In genomic region chr22:41943661-41944209, GRCh38 we compare ENCODE assay signal across 12 cellular contexts. TPM values are rescaled to one million over a fixed set of nuclear protein-coding genes. Genes with fewer than 3 reads are reported as not detected.
DNase-seq lines count a peak whose midpoint lies in the region; ATAC-seq and TF ChIP-seq lines count a peak whose summit lies in the region.
"Had no signal": no experiment of that assay in that cellular context is flagged by ENCODE, and none has a peak within 500 bp of the region (broad histone marks: within the 10 kb centered on the region; RNA-seq: fewer than 3 reads in every experiment).

No MANE protein-coding gene starts in this region.

- H3K9me3 Mint-ChIP-seq in CD4-positive, CD25-positive, alpha-beta regulatory T cell = no peaks in the 10 kb centered on the region
- H3K9me3 Mint-ChIP-seq in H9 (no peaks in the 10 kb centered on the region; a peak in 1 of 5 replicates), memory B cell (no peaks in the 10 kb centered on the region)
- no peaks in the 10 kb centered on the region for H3K9me3 Mint-ChIP-seq in activated T-helper 2 cell treated with anti-CD3 and anti-CD28 coated beads, Interferon-gamma antibody, Interleukin-2, Interleukin-4, amounts not matched to agents 10 μg/mL and 5 μg/mL and 100 μg/mL, durations not matched to agents 14 hours and 24 hours and 36 hours

- H3K36me3 Mint-ChIP-seq in CD4-positive, CD25-positive, alpha-beta regulatory T cell = no peaks in the 10 kb centered on the region
- H3K36me3 Mint-ChIP-seq in H9 (ENCODE audit: insufficient read depth in 1 of 3, low read depth in 3 of 3) (peaks cover 49 to 64% (median 62%) of the 10 kb centered on the region in 3 experiments; a peak in 6 of 7 replicates), memory B cell (no peaks in the 10 kb centered on the region)
- peaks cover 63% of the 10 kb centered on the region for H3K36me3 Mint-ChIP-seq in activated T-helper 2 cell treated with anti-CD3 and anti-CD28 coated beads, Interferon-gamma antibody, Interleukin-2, Interleukin-4, amounts not matched to agents 10 μg/mL and 5 μg/mL and 100 μg/mL, durations not matched to agents 14 hours and 24 hours and 36 hours (ENCODE audit: low read depth)

- no peaks in the 10 kb centered on the region for H3K27me3 ChIP-seq in CD4-positive, CD25-positive, alpha-beta regulatory T cell (ENCODE audit: control insufficient read depth, insufficient read depth, low read length)
- H3K27me3 ChIP-seq in H9 (ENCODE audit: insufficient read depth, low read length) (no peaks in the 10 kb centered on the region), dorsolateral prefrontal cortex (no peaks in the 10 kb centered on the region), WERI-Rb-1 (ENCODE audit: insufficient read depth, low read depth, severe bottlenecking) (no peaks in the 10 kb centered on the region)

- H3K4me1 ChIP-seq in CD4-positive, CD25-positive, alpha-beta regulatory T cell (ENCODE audit: control insufficient read depth, insufficient read depth, low read length, poor library complexity, severe bottlenecking) = peaks cover 45% of the 10 kb centered on the region
- peaks cover 3% of the 10 kb centered on the region; the same call in 1 of the 2 replicates for H3K4me1 ChIP-seq in H9 (ENCODE audit: insufficient read depth, low read length)

- H3K4me2 ChIP-seq in H9 (ENCODE audit: insufficient read depth, insufficient read length, low read length) = no peak overlapping the region

- no peaks in the 10 kb centered on the region for H3K79me1 ChIP-seq in H9 (ENCODE audit: insufficient read depth, low read depth, low read length, poor library complexity, severe bottlenecking)

- DNase-seq in CD4-positive, CD25-positive, alpha-beta regulatory T cell = no peak
- DNase-seq in H9 (no peak), memory B cell (ENCODE audit: low spot score in 2 of 2) (no peak), dorsolateral prefrontal cortex (no peak), GF-D8 (lab: John Stamatoyannopoulos, UW) (no peak), WERI-Rb-1 (no peak), SK-N-DZ (ENCODE audit: low spot score) (no peak)
- DNase-seq in activated T-helper 2 cell treated with anti-CD3 and anti-CD28 coated beads, Interferon-gamma antibody, Interleukin-2, Interleukin-4, amounts not matched to agents 10 μg/mL and 5 μg/mL and 100 μg/mL, durations not matched to agents 14 hours and 24 hours and 36 hours (ENCODE audit: low spot score) = no peak
- DNase-seq: hippocampal formation had no signal

- no peak overlapping the region for H4K8ac ChIP-seq in H9 (replicated peaks; ENCODE audit: insufficient read length, low read depth, low read length)

- H3K23me2 ChIP-seq in H9 (ENCODE audit: insufficient read length, low read depth, low read length, poor library complexity, severe bottlenecking) = peaks cover 9% of the 10 kb centered on the region

- H2BK5ac ChIP-seq in H9 (ENCODE audit: insufficient read length, low read length) = no peak overlapping the region

- peaks cover 4% of the 10 kb centered on the region for H3K27me3 Mint-ChIP-seq in CD4-positive, CD25-positive, alpha-beta regulatory T cell
- no peaks in the 10 kb centered on the region; the same call in 1 of the 2 replicates for H3K27me3 Mint-ChIP-seq in H9 (ENCODE audit: low read depth)
- H3K27me3 Mint-ChIP-seq in activated T-helper 2 cell treated with anti-CD3 and anti-CD28 coated beads, Interferon-gamma antibody, Interleukin-2, Interleukin-4, amounts not matched to agents 10 μg/mL and 5 μg/mL and 100 μg/mL, durations not matched to agents 14 hours and 24 hours and 36 hours (ENCODE audit: low read depth) = no peaks in the 10 kb centered on the region
- H3K27me3 Mint-ChIP-seq in memory B cell = no peaks in the 10 kb centered on the region

- H3K9ac ChIP-seq in H9 (ENCODE audit: extremely low read depth, insufficient read length, low read length) = no peak overlapping the region

- H3K9me3 ChIP-seq in CD4-positive, CD25-positive, alpha-beta regulatory T cell (ENCODE audit: control insufficient read depth in 2 of 2, low read length in 2 of 2) = no peaks in the 10 kb centered on the region
- no peaks in the 10 kb centered on the region for H3K9me3 ChIP-seq in H9 (ENCODE audit: control insufficient read depth, low read depth, low read length)
- H3K9me3 ChIP-seq in WERI-Rb-1 (ENCODE audit: severe bottlenecking) = no peaks in the 10 kb centered on the region

- peaks cover 2% of the 10 kb centered on the region for H4K20me1 ChIP-seq in H9 (ENCODE audit: control insufficient read depth, insufficient read depth, insufficient read length)

- H3T11ph ChIP-seq in H9 (ENCODE audit: low read length) = no peak overlapping the region

- H3K18ac ChIP-seq in H9 (ENCODE audit: insufficient read length, low read depth, low read length) = no peak overlapping the region

- peak overlapping the region; percentile 10 for H3K27ac ChIP-seq in CD4-positive, CD25-positive, alpha-beta regulatory T cell (ENCODE audit: insufficient read depth, low read length, poor library complexity, severe bottlenecking)
- H3K27ac ChIP-seq in H9 (ENCODE audit: insufficient read length, low read depth, low read length) (no peak overlapping the region), dorsolateral prefrontal cortex (no peak overlapping the region), WERI-Rb-1 (no peak overlapping the region)
- H3K27ac ChIP-seq: SK-N-MC had no signal

- H4K91ac ChIP-seq in H9 (ENCODE audit: insufficient read length, low read depth, low read length) = no peak overlapping the region

- H3K36me3 ChIP-seq in CD4-positive, CD25-positive, alpha-beta regulatory T cell (ENCODE audit: control insufficient read depth, insufficient read depth, low read length) = no peaks in the 10 kb centered on the region
- H3K36me3 ChIP-seq in WERI-Rb-1 = peaks cover 73% of the 10 kb centered on the region

- ATAC-seq in CD4-positive, CD25-positive, alpha-beta regulatory T cell (ENCODE audit: low read depth in 2 of 2) = no peak
- ATAC-seq in memory B cell (ENCODE audit: low read depth) = no peak

- no peak overlapping the region for H2BK120ac ChIP-seq in H9 (ENCODE audit: low read depth, low read length, poor library complexity, severe bottlenecking)

- no peak overlapping the region for H3K23ac ChIP-seq in H9 (ENCODE audit: insufficient read length, low read depth, low read length)

- no peak overlapping the region for H2AK5ac ChIP-seq in H9 (ENCODE audit: insufficient read length, low read length)

- no CpG with 5 or more reads among the region's 9 CpGs for WGBS in H9 (ENCODE audit: extremely low coverage, insufficient read length, low lambda C conversion rate)

- no peak overlapping the region for H3K56ac ChIP-seq in H9 (ENCODE audit: insufficient read length, low read depth, low read length)

- H3K4me3 Mint-ChIP-seq in CD4-positive, CD25-positive, alpha-beta regulatory T cell = peak overlapping the region in 3 of 4 donors; percentile 7 to 77 (median 66)
- peak overlapping the region; percentile 30 to 46; a peak in 3 of 5 replicates for H3K4me3 Mint-ChIP-seq in H9
- peak overlapping the region; percentile 57 for H3K4me3 Mint-ChIP-seq in activated T-helper 2 cell treated with anti-CD3 and anti-CD28 coated beads, Interferon-gamma antibody, Interleukin-2, Interleukin-4, amounts not matched to agents 10 μg/mL and 5 μg/mL and 100 μg/mL, durations not matched to agents 14 hours and 24 hours and 36 hours (ENCODE audit: low read depth)
- no peak overlapping the region for H3K4me3 Mint-ChIP-seq in memory B cell

- no peak overlapping the region for H2AFZ ChIP-seq in H9 (ENCODE audit: low read length)

- no peak overlapping the region for H2BK20ac ChIP-seq in H9 (ENCODE audit: low read depth, low read length, poor library complexity, severe bottlenecking)

- H4K5ac ChIP-seq in H9 (ENCODE audit: insufficient read length, low read depth, low read length) = no peak overlapping the region

- TF ChIP-seq CTCF in H9 (conservative IDR thresholded peaks at IDR 0.05) (no peak), dorsolateral prefrontal cortex (IDR thresholded peaks at IDR 0.05 in 54 of 56, conservative IDR thresholded peaks at IDR 0.05 in 2 of 56; ENCODE audit: low read depth in 1 of 56, partially characterized antibody in 56 of 56) (no peak), WERI-Rb-1 (IDR thresholded peaks at IDR 0.05; ENCODE audit: low read depth, low read length) (no peak)

- intact Hi-C loops in activated T-helper 2 cell treated with anti-CD3 and anti-CD28 coated beads, Interferon-gamma antibody, Interleukin-2, Interleukin-4, amounts not matched to agents 10 μg/mL and 5 μg/mL and 100 μg/mL, durations not matched to agents 14 hours and 24 hours and 36 hours (cut with micrococcal nuclease) = no loop called here
- intact Hi-C loops in dorsolateral prefrontal cortex (cut with DNase I) = loop anchor here in 1 of 2 donors (5.0 kb wide), 2 partner anchors 196 to 246 kb away; partner anchors contain the start of gene MEI1

- peaks cover 9 to 62% (median 42%) of the 10 kb centered on the region in 4 donors for H3K4me1 Mint-ChIP-seq in CD4-positive, CD25-positive, alpha-beta regulatory T cell
- H3K4me1 Mint-ChIP-seq in H9 (peaks cover 24 to 31% of the 10 kb centered on the region in 2 experiments), memory B cell (peaks cover 34% of the 10 kb centered on the region)
- H3K4me1 Mint-ChIP-seq in activated T-helper 2 cell treated with anti-CD3 and anti-CD28 coated beads, Interferon-gamma antibody, Interleukin-2, Interleukin-4, amounts not matched to agents 10 μg/mL and 5 μg/mL and 100 μg/mL, durations not matched to agents 14 hours and 24 hours and 36 hours (ENCODE audit: low read depth) = peaks cover 52% of the 10 kb centered on the region

- no peaks in the 10 kb centered on the region; the same call in 1 of the 2 replicates for H3K79me2 ChIP-seq in H9 (ENCODE audit: insufficient read depth, low read length)

- peak overlapping the region in 2 of 3 donors; percentile 57 to 81 for H3K27ac Mint-ChIP-seq in CD4-positive, CD25-positive, alpha-beta regulatory T cell
- H3K27ac Mint-ChIP-seq in H9 (no peak overlapping the region; a peak in 1 of 7 replicates), memory B cell (peak overlapping the region; percentile 3)
- H3K27ac Mint-ChIP-seq in activated T-helper 2 cell treated with anti-CD3 and anti-CD28 coated beads, Interferon-gamma antibody, Interleukin-2, Interleukin-4, amounts not matched to agents 10 μg/mL and 5 μg/mL and 100 μg/mL, durations not matched to agents 14 hours and 24 hours and 36 hours = peak overlapping the region; percentile 92

- no peak overlapping the region for H3K14ac ChIP-seq in H9 (ENCODE audit: insufficient read depth, low read length)

- no peak overlapping the region for H3K4me3 ChIP-seq in CD4-positive, CD25-positive, alpha-beta regulatory T cell (ENCODE audit: low read depth, low read length)
- H3K4me3 ChIP-seq in dorsolateral prefrontal cortex (no peak overlapping the region), WERI-Rb-1 (ENCODE audit: low read depth, low read length) (no peak overlapping the region)
- H3K4me3 ChIP-seq: SK-N-MC, skin epidermis had no signal

- H2BK15ac ChIP-seq in H9 (ENCODE audit: low read depth, low read length) = no peak overlapping the region

- H2BK12ac ChIP-seq in H9 (ENCODE audit: insufficient read length, low read depth, low read length) = no peak overlapping the region

- H3K4ac ChIP-seq in H9 (ENCODE audit: low read depth, low read length) = no peak overlapping the region

RNA-seq across cellular contexts. Expression of gene CENPM, which starts 3.2 kb away (rescaled TPM):
- 33.9 TPM for total RNA-seq in CD4-positive, CD25-positive, alpha-beta regulatory T cell
- polyA plus RNA-seq in CD4-positive, CD25-positive, alpha-beta regulatory T cell = 10 to 100 TPM; 52.9 to 75.7 (median 65.8) TPM
- total RNA-seq in H9 (2021) = 36.5 and 37.2 TPM in 2 replicates
- total RNA-seq in activated T-helper 2 cell treated with anti-CD3 and anti-CD28 coated beads, Interferon-gamma antibody, Interleukin-2, Interleukin-4, amounts not matched to agents 10 μg/mL and 5 μg/mL and 100 μg/mL, durations not matched to agents 14 hours and 24 hours and 36 hours = 58.6 and 59.3 TPM in 2 replicates
- 1 to 10 TPM in 53 of 120 experiments, under 1 TPM in 26, not detected in 41; 0.49 to 3.3 (median 1.4) TPM for total RNA-seq in dorsolateral prefrontal cortex
- 65.8 and 72.3 TPM in 2 replicates for polyA plus RNA-seq in SK-N-DZ (2014; cell fraction: cytosol; rRNA removed)
- 75.6 and 76.1 TPM in 2 replicates for polyA plus RNA-seq in SK-N-DZ (2014; cell fraction: nucleus; rRNA removed)

RNA-seq across cellular contexts. Expression of gene TNFRSF13C, which starts 17.1 kb away (rescaled TPM):
- total RNA-seq in CD4-positive, CD25-positive, alpha-beta regulatory T cell = 10.1 TPM
- polyA plus RNA-seq in CD4-positive, CD25-positive, alpha-beta regulatory T cell = 1 to 10 TPM; 1.2 to 3.6 (median 2.0) TPM
- total RNA-seq in H9 (2021) (1.6 and 1.9 TPM in 2 replicates), dorsolateral prefrontal cortex (1 to 10 TPM in 78 of 120 experiments, under 1 TPM in 42; 0.13 to 5.8 (median 1.2) TPM)
- 2.7 and 3.1 TPM in 2 replicates for total RNA-seq in activated T-helper 2 cell treated with anti-CD3 and anti-CD28 coated beads, Interferon-gamma antibody, Interleukin-2, Interleukin-4, amounts not matched to agents 10 μg/mL and 5 μg/mL and 100 μg/mL, durations not matched to agents 14 hours and 24 hours and 36 hours
- polyA plus RNA-seq in SK-N-DZ (2014; cell fraction: cytosol; rRNA removed) = 0.21 and 0.69 TPM in 2 replicates
- polyA plus RNA-seq in SK-N-DZ (2014; cell fraction: nucleus; rRNA removed) = 1.1 and 1.2 TPM in 2 replicates

RNA-seq across cellular contexts. Expression of gene SEPTIN3, which starts 25.5 kb away (rescaled TPM):
- total RNA-seq in CD4-positive, CD25-positive, alpha-beta regulatory T cell = 0.67 TPM
- polyA plus RNA-seq in CD4-positive, CD25-positive, alpha-beta regulatory T cell = under 1 TPM in 3 of 4 donors, not detected in 1; 0.11 to 0.49 (median 0.39) TPM
- 32.4 and 33.3 TPM in 2 replicates for total RNA-seq in H9 (2021)
- total RNA-seq in activated T-helper 2 cell treated with anti-CD3 and anti-CD28 coated beads, Interferon-gamma antibody, Interleukin-2, Interleukin-4, amounts not matched to agents 10 μg/mL and 5 μg/mL and 100 μg/mL, durations not matched to agents 14 hours and 24 hours and 36 hours = 7.1 and 8.5 TPM in 2 replicates
- 100 to 1,000 TPM in 119 of 120 experiments, 10 to 100 TPM in 1; 90.5 to 406 (median 293) TPM for total RNA-seq in dorsolateral prefrontal cortex
- 46.1 and 48.4 TPM in 2 replicates for polyA plus RNA-seq in SK-N-DZ (2014; cell fraction: cytosol; rRNA removed)
- polyA plus RNA-seq in SK-N-DZ (2014; cell fraction: nucleus; rRNA removed) = 22.6 and 39.4 TPM in 2 replicates

RNA-seq across cellular contexts. Expression of gene SHISA8, which starts 28.9 kb away (rescaled TPM):
- total RNA-seq in CD4-positive, CD25-positive, alpha-beta regulatory T cell = 0.27 TPM
- under 1 TPM in 1 of 4 donors, not detected in 3; 0.28 TPM for polyA plus RNA-seq in CD4-positive, CD25-positive, alpha-beta regulatory T cell
- 0.72 and 1.4 TPM in 2 replicates for total RNA-seq in H9 (2021)
- 1.0 and 1.7 TPM in 2 replicates for total RNA-seq in activated T-helper 2 cell treated with anti-CD3 and anti-CD28 coated beads, Interferon-gamma antibody, Interleukin-2, Interleukin-4, amounts not matched to agents 10 μg/mL and 5 μg/mL and 100 μg/mL, durations not matched to agents 14 hours and 24 hours and 36 hours
- total RNA-seq in dorsolateral prefrontal cortex = 1 to 10 TPM in 117 of 120 experiments, under 1 TPM in 2, not detected in 1; 0.79 to 7.2 (median 2.8) TPM
- polyA plus RNA-seq in SK-N-DZ (2014; cell fraction: cytosol; rRNA removed) = 0.16 TPM in 1 of 2 replicates, not detected in the other
- polyA plus RNA-seq in SK-N-DZ (2014; cell fraction: nucleus; rRNA removed) = 3.7 and 5.5 TPM in 2 replicates
- total RNA-seq: dermis microvascular lymphatic vessel endothelial cell had no signal

Comparison
In these comparisons a context has a peak if more than half of its experiments do, and no peak if none do; other contexts are left out.
1. H3K27ac Mint-ChIP-seq: peak in CD4-positive, CD25-positive, alpha-beta regulatory T cell (2 of 3), activated T-helper 2 cell treated with anti-CD3 and anti-CD28 coated beads, Interferon-gamma antibody, Interleukin-2, Interleukin-4, amounts not matched to agents 10 μg/mL and 5 μg/mL and 100 μg/mL, durations not matched to agents 14 hours and 24 hours and 36 hours (single experiment) and memory B cell (single experiment); none in H9 (0 of 3).